9 cellular contexts compared by ENCODE assay signal in the genomic region with DNA sequence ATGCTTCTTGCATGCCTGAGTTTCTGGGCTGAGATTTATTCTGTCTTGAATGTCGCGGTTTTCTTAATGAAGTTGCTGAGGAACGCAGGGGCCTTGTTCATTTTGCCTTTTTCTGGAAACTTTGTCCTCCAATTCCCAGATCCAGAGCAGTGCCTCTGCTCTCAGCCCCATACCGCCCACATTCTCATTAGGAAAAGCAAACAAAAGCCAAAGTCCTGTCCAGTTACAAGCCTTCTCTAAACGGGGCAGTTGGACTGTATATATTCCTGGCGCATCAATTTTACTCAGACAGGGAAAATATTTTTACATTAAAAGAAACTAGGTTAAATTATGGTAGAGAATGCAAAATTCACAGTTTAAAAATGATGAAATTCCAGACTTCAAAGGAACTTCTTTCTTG. TPM values are rescaled to one million over a fixed set of nuclear protein-coding genes. Genes with fewer than 3 reads are reported as not detected.
A peak's percentile ranks its signal among the peaks of the same experiment; 100 is the strongest.
DNase-seq lines count a peak whose midpoint lies in the region; ATAC-seq, FAIRE-seq and TF ChIP-seq lines count a peak whose summit lies in the region.
"Had no signal": no experiment of that assay in that cellular context is flagged by ENCODE, and none has a peak within 500 bp of the region (broad histone marks: within the 10 kb centered on the region; RNA-seq: fewer than 3 reads in every experiment).

No MANE protein-coding gene starts in this region.

- no peak for FAIRE-seq in GM12878 (lab: Jason Lieb, UNC)
- FAIRE-seq: islet of Langerhans had no signal

- no peak for TF ChIP-seq POLR2A in GM12878 (IDR thresholded peaks at IDR 0.05; ENCODE audit: low read depth, low read length)

- no peaks in the 10 kb centered on the region for H3K9me3 ChIP-seq in GM12878 (replicated peaks; ENCODE audit: control insufficient read depth, insufficient read depth, low read length)
- no peaks in the 10 kb centered on the region for H3K9me3 ChIP-seq in liver (ENCODE audit: control insufficient read depth in 4 of 4, low read length in 3 of 4)

- H4K20me1 ChIP-seq in GM12878 (ENCODE audit: control insufficient read depth, insufficient read depth) = no peaks in the 10 kb centered on the region

- peaks cover 47% of the 10 kb centered on the region for H3K4me1 Mint-ChIP-seq in stimulated activated naive CD8-positive, alpha-beta T cell treated with anti-CD3 and anti-CD28 coated beads, Interleukin-15, Interleukin-2, amounts not matched to agents 100 ng/mL and 50 ng/mL, for 24 hours (ENCODE audit: low read depth)

- peak overlapping the region; percentile 93 for H3K27ac Mint-ChIP-seq in stimulated activated naive CD8-positive, alpha-beta T cell treated with anti-CD3 and anti-CD28 coated beads, Interleukin-15, Interleukin-2, amounts not matched to agents 100 ng/mL and 50 ng/mL, for 24 hours

- H3K4me3 Mint-ChIP-seq in stimulated activated naive CD8-positive, alpha-beta T cell treated with anti-CD3 and anti-CD28 coated beads, Interleukin-15, Interleukin-2, amounts not matched to agents 100 ng/mL and 50 ng/mL, for 24 hours = peak overlapping the region; percentile 91

- CTCF ChIA-PET in GM12878 (lab: Yijun Ruan, JAX) = no interaction called here

- ATAC-seq in stimulated activated naive CD8-positive, alpha-beta T cell treated with anti-CD3 and anti-CD28 coated beads, Interleukin-15, Interleukin-2, amounts not matched to agents 100 U/mL and 50 U/mL, for 24 hours = no peak
- ATAC-seq in GM12878 (no peak), HG03108 (IDR thresholded peaks at IDR 0.05; ENCODE audit: unreplicated experiment) (no peak)

- 82% methylated on average over 6 of the region's 6 CpGs for WGBS in GM12878 (ENCODE audit: insufficient coverage, insufficient replicate concordance, low lambda C conversion rate, missing lambda C conversion rate)
- WGBS in liver = 49% methylated on average over 6 of the region's 6 CpGs

- TF ChIP-seq EP300 in GM12878 (IDR thresholded peaks at IDR 0.05; ENCODE audit: borderline replicate concordance in 1 of 2, control insufficient read depth in 1 of 2, low read depth in 2 of 2, low read length in 2 of 2) = no peak

- intact Hi-C loops in GM12878 (cut with micrococcal nuclease; ENCODE audit: unreplicated experiment) = loop anchor here (2.0 kb wide), 1 partner anchor 59 kb away; the partner anchor contains the start of gene CEP78

- H3K27me3 ChIP-seq in GM12878 (replicated peaks in 1 of 2; ENCODE audit: control insufficient read depth in 2 of 2, insufficient read depth in 2 of 2, low read length in 1 of 2) = no peaks in the 10 kb centered on the region
- no peaks in the 10 kb centered on the region for H3K27me3 ChIP-seq in liver (ENCODE audit: control insufficient read depth in 4 of 4, insufficient read depth in 4 of 4, low read length in 3 of 4)

- SMC1A ChIA-PET in GM12878 (lab: Charles Lee; ENCODE audit: uncharacterized antibody, unreplicated experiment) = no interaction called here

- H3K36me3 ChIP-seq in GM12878 (ENCODE audit: control insufficient read depth in 2 of 2, insufficient read depth in 2 of 2, low read length in 1 of 2) (no peaks in the 10 kb centered on the region; a peak in 1 of 4 replicates), liver (ENCODE audit: control insufficient read depth in 4 of 4, insufficient read depth in 3 of 4, low read depth in 1 of 4, low read length in 3 of 4) (no peaks in the 10 kb centered on the region)

- peaks cover 15% of the 10 kb centered on the region for H3K36me3 Mint-ChIP-seq in stimulated activated naive CD8-positive, alpha-beta T cell treated with anti-CD3 and anti-CD28 coated beads, Interleukin-15, Interleukin-2, amounts not matched to agents 100 ng/mL and 50 ng/mL, for 24 hours (ENCODE audit: low read depth)

- H3K4me3 ChIP-seq in GM12878 (no peak overlapping the region), liver (ENCODE audit: low read depth in 1 of 3, low read length in 3 of 3) (peak overlapping the region in 2 of 3 donors; percentile 70 to 83)

- POLR2A ChIA-PET in GM12878 (lab: Charles Lee) = interaction anchor here (0.6 to 1.2 kb wide), 2 partner anchors 23 to 1268 kb away, joined by 3 to 4 read pairs; no protein-coding TSS in a partner anchor

- TF ChIP-seq CTCF in GM12878 (IDR thresholded peaks at IDR 0.05 in 2 of 3, conservative IDR thresholded peaks at IDR 0.05 in 1 of 3; ENCODE audit: control insufficient read depth in 2 of 3, extremely low read depth in 1 of 3, insufficient read depth in 1 of 3, low read depth in 3 of 3, low read length in 3 of 3) (no peak), liver (IDR thresholded peaks at IDR 0.05; ENCODE audit: low read depth, low read length, missing input control) (no peak)

- H3K27me3 Mint-ChIP-seq in stimulated activated naive CD8-positive, alpha-beta T cell treated with anti-CD3 and anti-CD28 coated beads, Interleukin-15, Interleukin-2, amounts not matched to agents 100 ng/mL and 50 ng/mL, for 24 hours = no peaks in the 10 kb centered on the region

- TF ChIP-seq RAD21 in GM12878 (IDR thresholded peaks at IDR 0.05; ENCODE audit: insufficient read depth, low read depth, low read length) (no peak), liver (IDR thresholded peaks at IDR 0.05) (no peak)

- H3K9me3 Mint-ChIP-seq in stimulated activated naive CD8-positive, alpha-beta T cell treated with anti-CD3 and anti-CD28 coated beads, Interleukin-15, Interleukin-2, amounts not matched to agents 100 ng/mL and 50 ng/mL, for 24 hours = no peaks in the 10 kb centered on the region

- in situ Hi-C loops in GM12878 (cut with MboI) = no loop called here

- no peak overlapping the region for H3K27ac ChIP-seq in GM12878 (ENCODE audit: control insufficient read depth, insufficient read depth)
- H3K27ac ChIP-seq in liver (ENCODE audit: low read depth in 1 of 2, low read length in 2 of 2) = peak overlapping the region; percentile 69 to 79

- H2AFZ ChIP-seq in GM12878 (ENCODE audit: control insufficient read depth, low read depth, low read length) = peak overlapping the region; percentile 90

- H3K4me2 ChIP-seq in GM12878 (ENCODE audit: control insufficient read depth, insufficient read depth) = no peak overlapping the region; the same call in 1 of the 2 replicates

- H3K4me1 ChIP-seq in GM12878 (ENCODE audit: control insufficient read depth, insufficient read depth, low read length) (peaks cover 7% of the 10 kb centered on the region), liver (ENCODE audit: control insufficient read depth in 4 of 4, insufficient read depth in 4 of 4, low read length in 3 of 4) (peaks cover 6 to 67% (median 34%) of the 10 kb centered on the region in 4 donors)

- no peak for DNase-seq in stimulated activated naive CD8-positive, alpha-beta T cell treated with anti-CD3 and anti-CD28 coated beads, Interleukin-15, Interleukin-2, amounts not matched to agents 100 U/mL and 50 U/mL, for 24 hours
- DNase-seq in GM12878 (ENCODE audit: low read depth, low spot score) (no peak), HCEC 1CT (no peak), HUDEP-2 (lab: John Stamatoyannopoulos, UW; ENCODE audit: unreplicated experiment in 76 of 76) (no peak), HPDE6-E6E7 (ENCODE audit: extremely low spot score) (no peak)

- RAD21 ChIA-PET in GM12878 (lab: Charles Lee; ENCODE audit: unreplicated experiment) = no interaction called here

- H3K79me2 ChIP-seq in GM12878 (ENCODE audit: control insufficient read depth, insufficient read depth, low read length) = peaks cover 14% of the 10 kb centered on the region

- BruUV-seq in GM12878 (replicated peaks; lab: Mats Ljungman, UMichigan) = no TSS peak

- H3K9ac ChIP-seq in GM12878 (ENCODE audit: control insufficient read depth, insufficient read depth, low read length) = no peak overlapping the region
- peak overlapping the region; percentile 36 to 77 for H3K9ac ChIP-seq in liver (ENCODE audit: low read depth in 1 of 2, low read length in 2 of 2)

TF ChIP-seq in GM12878, 131 proteins besides CTCF, POLR2A, EP300 and RAD21 (continues in another document):
- TF ChIP-seq CREM (IDR thresholded peaks at IDR 0.05; ENCODE audit: low read depth) = no peak

RNA-seq across cellular contexts. Expression of gene PSAT1, which starts 1.2 kb away (rescaled TPM):
- 3.0 TPM in 2 replicates for total RNA-seq in GM12878 (2013; cell fraction: nucleolus; rRNA removed)
- 35.1 and 46.7 TPM in 2 replicates for total RNA-seq in GM12878 (2014; rRNA removed)
- 35.3 and 36.7 TPM in 2 replicates for total RNA-seq in GM12878 (2014; rRNA removed; fragmentation: Illumina TruSeq; extraction: Trizol)
- total RNA-seq in GM12878 (2021) = 44.5 and 47.2 TPM in 2 replicates
- polyA plus RNA-seq in GM12878 (2011; ENCODE audit: low read depth) = 18.1 TPM
- polyA plus RNA-seq in GM12878 (2011; rRNA removed) = 50.3 and 75.5 TPM in 2 replicates
- 34.1 and 34.8 TPM in 2 replicates for polyA plus RNA-seq in GM12878 (2011; cell fraction: cytosol; rRNA removed)
- polyA plus RNA-seq in GM12878 (2011; cell fraction: nucleus; rRNA removed) = 20.9 and 29.5 TPM in 2 replicates
- 19.1 and 28.6 TPM in 2 replicates for polyA plus RNA-seq in GM12878 (2012)
- polyA plus RNA-seq in GM12878 (2014; fragmentation: Illumina TruSeq; extraction: Trizol) = 55.1 and 59.2 TPM in 2 replicates
- polyA plus RNA-seq in GM12878 (2014; fragmentation: Nextera tagmentation; extraction: Ambion mirVana) = 10 to 100 TPM; 53.6 to 70.2 TPM
- polyA plus RNA-seq in GM12878 (2014; rRNA removed) = 39.4 and 46.0 TPM in 2 replicates
- 100 to 1,000 TPM; 122 to 126 TPM for polyA plus RNA-seq in GM12878 (2016; fragmentation: Nextera tagmentation; extraction: Ambion mirVana)
- 32.3 and 34.3 TPM in 2 replicates for polyA minus RNA-seq in GM12878 (2011; rRNA and poly(A)+ RNA removed)
- 19.6 and 24.2 TPM in 2 replicates for polyA minus RNA-seq in GM12878 (2011; cell fraction: cytosol; rRNA and poly(A)+ RNA removed)
- polyA minus RNA-seq in GM12878 (2011; cell fraction: nucleus; rRNA and poly(A)+ RNA removed) = 7.5 and 9.4 TPM in 2 replicates
- total RNA-seq in liver = 10 to 100 TPM; 28.0 to 57.1 TPM
- polyA plus RNA-seq in liver = 100 to 1,000 TPM in 1 of 2 donors, 10 to 100 TPM in 1; 76.5 to 156 TPM

RNA-seq across cellular contexts. Expression of gene CEP78, which starts 59.9 kb away (rescaled TPM):
- total RNA-seq in GM12878 (2013; cell fraction: nucleolus; rRNA removed) = 91.0 and 98.8 TPM in 2 replicates
- 32.7 and 44.9 TPM in 2 replicates for total RNA-seq in GM12878 (2014; rRNA removed)
- 27.5 and 28.1 TPM in 2 replicates for total RNA-seq in GM12878 (2014; rRNA removed; fragmentation: Illumina TruSeq; extraction: Trizol)
- 32.3 and 33.8 TPM in 2 replicates for total RNA-seq in GM12878 (2021)
- 6.3 TPM for polyA plus RNA-seq in GM12878 (2011; ENCODE audit: low read depth)
- polyA plus RNA-seq in GM12878 (2011; rRNA removed) = 28.0 and 47.6 TPM in 2 replicates
- polyA plus RNA-seq in GM12878 (2011; cell fraction: cytosol; rRNA removed) = 10.6 and 11.3 TPM in 2 replicates
- polyA plus RNA-seq in GM12878 (2011; cell fraction: nucleus; rRNA removed) = 31.7 and 33.1 TPM in 2 replicates
- polyA plus RNA-seq in GM12878 (2012) = 9.4 and 11.0 TPM in 2 replicates
- 27.7 and 30.6 TPM in 2 replicates for polyA plus RNA-seq in GM12878 (2014; fragmentation: Illumina TruSeq; extraction: Trizol)
- polyA plus RNA-seq in GM12878 (2014; fragmentation: Nextera tagmentation; extraction: Ambion mirVana) = 1 to 10 TPM; 4.1 to 9.7 TPM
- polyA plus RNA-seq in GM12878 (2014; rRNA removed) = 18.4 and 23.1 TPM in 2 replicates
- polyA plus RNA-seq in GM12878 (2016; fragmentation: Nextera tagmentation; extraction: Ambion mirVana) = 10 to 100 TPM; 28.5 to 28.7 TPM
- 17.8 and 20.8 TPM in 2 replicates for polyA minus RNA-seq in GM12878 (2011; rRNA and poly(A)+ RNA removed)
- polyA minus RNA-seq in GM12878 (2011; cell fraction: cytosol; rRNA and poly(A)+ RNA removed) = 8.3 and 10.0 TPM in 2 replicates
- polyA minus RNA-seq in GM12878 (2011; cell fraction: nucleus; rRNA and poly(A)+ RNA removed) = 15.4 and 25.4 TPM in 2 replicates
- total RNA-seq in liver = 10 to 100 TPM in 1 of 2 donors, 1 to 10 TPM in 1; 8.9 to 12.0 TPM
- polyA plus RNA-seq in liver = 1 to 10 TPM; 2.6 to 3.9 TPM
